In the genomic region with DNA sequence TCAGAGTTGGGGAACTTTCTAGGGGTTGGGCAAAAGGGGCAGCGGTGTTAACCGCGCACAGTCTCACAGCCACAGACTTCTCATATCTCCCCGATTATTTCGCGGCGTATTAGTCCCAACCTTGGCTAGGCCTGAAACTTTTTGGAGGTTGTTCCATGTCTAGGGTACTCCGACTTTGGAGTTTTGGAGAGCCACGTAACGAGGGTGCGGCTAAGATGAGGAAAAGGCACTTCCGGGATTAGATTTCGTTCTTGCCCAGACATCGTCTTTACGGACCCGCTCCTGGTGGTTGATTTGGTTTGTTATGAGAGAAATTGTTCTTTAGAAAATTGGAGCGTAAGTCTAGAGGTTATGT, we compare ENCODE assay signal across 8 cellular contexts. TPM values are rescaled to one million over a fixed set of nuclear protein-coding genes. Genes with fewer than 3 reads are reported as not detected.
DNase-seq lines count a peak whose midpoint lies in the region; ATAC-seq, FAIRE-seq and TF ChIP-seq lines count a peak whose summit lies in the region.

No MANE protein-coding gene starts in this region.

- CTCF ChIA-PET in Caco-2 (lab: Charles Lee): interaction anchor here (1.2 to 1.3 kb wide), 2 partner anchors 21 to 93 kb away, joined by 3 to 6 read pairs; no protein-coding TSS in a partner anchor

- H3K36me3 Mint-ChIP-seq in Caco-2 (ENCODE audit: insufficient read depth, unreplicated experiment) (peaks cover 22% of the 10 kb centered on the region), IgD-negative memory B cell (no peaks in the 10 kb centered on the region)
- H3K36me3 Mint-ChIP-seq in activated T-helper 17 cell treated with anti-CD3 and anti-CD28 coated beads, Interleukin-2, amount 50 U/mL, for 72 hours (ENCODE audit: low read depth): peaks cover 20% of the 10 kb centered on the region

- H3K27me3 Mint-ChIP-seq in Caco-2 (ENCODE audit: insufficient read depth, unreplicated experiment): no peaks in the 10 kb centered on the region
- no peaks in the 10 kb centered on the region for H3K27me3 Mint-ChIP-seq in IgD-negative memory B cell
- H3K27me3 Mint-ChIP-seq in activated T-helper 17 cell treated with anti-CD3 and anti-CD28 coated beads, Interleukin-2, amount 50 U/mL, for 72 hours: no peaks in the 10 kb centered on the region

- peak in 1 of 2 experiments; percentile 32 for DNase-seq in Caco-2
- peak; percentile 36 for DNase-seq in hepatic stellate cell (ENCODE audit: low spot score)
- DNase-seq in small intestine: peak; percentile 51
- no peak for DNase-seq in NCI-H2081 (lab: John Stamatoyannopoulos, UW)
- no peak for DNase-seq in NCI-H510A treated with DMSO at 0.1 percent for 48 hours (lab: John Stamatoyannopoulos, UW)
- DNase-seq in occipital lobe (lab: John Stamatoyannopoulos, UW): no peak

- peak overlapping the region; percentile 87 to 98 for H3K27ac ChIP-seq in small intestine (ENCODE audit: low read depth in 1 of 2, low read length in 1 of 2)

- no peak for ATAC-seq in activated T-helper 17 cell treated with anti-CD3 and anti-CD28 coated beads, Interleukin-2, amount 50 U/mL, for 72 hours (replicated peaks)

- H3K27ac Mint-ChIP-seq in Caco-2 (ENCODE audit: unreplicated experiment): peak overlapping the region; percentile 100
- peak overlapping the region; percentile 96 to 98 (median 96) for H3K27ac Mint-ChIP-seq in IgD-negative memory B cell
- H3K27ac Mint-ChIP-seq in activated T-helper 17 cell treated with anti-CD3 and anti-CD28 coated beads, Interleukin-2, amount 50 U/mL, for 72 hours: peak overlapping the region; percentile 97

- H3K4me1 ChIP-seq in Caco-2 (peaks cover 11% of the 10 kb centered on the region), small intestine (ENCODE audit: control insufficient read depth in 2 of 2, insufficient read depth in 1 of 2, low read depth in 1 of 2, low read length in 1 of 2) (peaks cover 3 to 15% of the 10 kb centered on the region in 2 donors)

- H3K4me3 ChIP-seq in Caco-2 (ENCODE audit: low read depth, low read length): peak overlapping the region; percentile 87
- H3K4me3 ChIP-seq in small intestine (ENCODE audit: low read depth in 1 of 2, low read length in 2 of 2): peak overlapping the region; percentile 88 to 89

- BruUV-seq in Caco-2 (replicated peaks; lab: Mats Ljungman, UMichigan): no TSS peak

- H3K36me3 ChIP-seq in Caco-2 (ENCODE audit: control insufficient read depth, insufficient read depth, low read length): no peaks in the 10 kb centered on the region
- no peaks in the 10 kb centered on the region for H3K36me3 ChIP-seq in small intestine (ENCODE audit: control insufficient read depth in 2 of 2, insufficient read depth in 2 of 2, low read length in 2 of 2)

- H3K27me3 ChIP-seq in Caco-2 (replicated peaks; ENCODE audit: control insufficient read depth, insufficient read depth, low read length) (no peaks in the 10 kb centered on the region), small intestine (ENCODE audit: control insufficient read depth in 2 of 2, insufficient read depth in 2 of 2, low read length in 2 of 2) (no peaks in the 10 kb centered on the region)

- WGBS in small intestine, 3 donors: 0 to 1% (median 0%) methylated on average over 17 of the region's 17 CpGs

- H3K9me3 Mint-ChIP-seq in Caco-2 (ENCODE audit: unreplicated experiment) (no peaks in the 10 kb centered on the region), IgD-negative memory B cell (no peaks in the 10 kb centered on the region)
- no peaks in the 10 kb centered on the region for H3K9me3 Mint-ChIP-seq in activated T-helper 17 cell treated with anti-CD3 and anti-CD28 coated beads, Interleukin-2, amount 50 U/mL, for 72 hours

- no peak for TF ChIP-seq CTCF in Caco-2 (IDR thresholded peaks at IDR 0.05; ENCODE audit: insufficient read depth in 1 of 2, low read depth in 1 of 2, low read length in 1 of 2, severe bottlenecking in 1 of 2, unreplicated experiment in 1 of 2)

- POLR2A ChIA-PET in Caco-2 (lab: Charles Lee): interaction anchor here (0.5 to 1.2 kb wide), 6 partner anchors 10 to 1065 kb away, joined by 4 to 18 read pairs (median 6); a partner anchor contains a TSS

- intact Hi-C loops in Caco-2 (cut with micrococcal nuclease; ENCODE audit: unreplicated experiment): loop anchor here (2.0 kb wide), 1 partner anchor 59 kb away; no protein-coding TSS in a partner anchor

- H3K9me3 ChIP-seq in Caco-2 (no peaks in the 10 kb centered on the region), small intestine (ENCODE audit: control insufficient read depth, low read depth) (no peaks in the 10 kb centered on the region)

- H3K4me3 Mint-ChIP-seq in Caco-2 (ENCODE audit: unreplicated experiment): peak overlapping the region; percentile 95
- peak overlapping the region; percentile 96 to 100 (median 98) for H3K4me3 Mint-ChIP-seq in IgD-negative memory B cell
- peak overlapping the region; percentile 98 for H3K4me3 Mint-ChIP-seq in activated T-helper 17 cell treated with anti-CD3 and anti-CD28 coated beads, Interleukin-2, amount 50 U/mL, for 72 hours

- H3K4me1 Mint-ChIP-seq in Caco-2 (ENCODE audit: low read depth, unreplicated experiment) (peaks cover 38% of the 10 kb centered on the region), IgD-negative memory B cell (peaks cover 37 to 55% (median 55%) of the 10 kb centered on the region in 3 donors)
- peaks cover 40% of the 10 kb centered on the region for H3K4me1 Mint-ChIP-seq in activated T-helper 17 cell treated with anti-CD3 and anti-CD28 coated beads, Interleukin-2, amount 50 U/mL, for 72 hours

- FAIRE-seq in small intestine (lab: Jason Lieb, UNC): no peak

RNA-seq across cellular contexts. Expression of a gene that starts 0.5 kb away (rescaled TPM):
- total RNA-seq in Caco-2 (2022): 95.4 and 104 TPM in 2 replicates
- polyA plus RNA-seq in IgD-negative memory B cell: 26.8 TPM
- 10 to 100 TPM; 65.7 to 89.0 TPM for total RNA-seq in activated T-helper 17 cell treated with anti-CD3 and anti-CD28 coated beads, Interleukin-2, amount 50 U/mL, for 72 hours
- polyA plus RNA-seq in small intestine: 10 to 100 TPM; 13.4 to 19.8 (median 14.9) TPM
- total RNA-seq in occipital lobe: 22.6 TPM

RNA-seq across cellular contexts. Expression of a gene that starts 1.1 kb away (rescaled TPM):
- 74.3 and 76.2 TPM in 2 replicates for total RNA-seq in Caco-2 (2022)
- polyA plus RNA-seq in IgD-negative memory B cell: 27.8 TPM
- total RNA-seq in activated T-helper 17 cell treated with anti-CD3 and anti-CD28 coated beads, Interleukin-2, amount 50 U/mL, for 72 hours: 10 to 100 TPM; 32.8 to 53.2 TPM
- polyA plus RNA-seq in small intestine: 10 to 100 TPM; 38.1 to 58.6 (median 43.3) TPM
- total RNA-seq in occipital lobe: 78.8 TPM

Comparison
In these comparisons a context has a peak if more than half of its experiments do, and no peak if none do; other contexts are left out.
1. DNase-seq: peak in hepatic stellate cell (single experiment) and small intestine (single experiment); none in NCI-H2081 (0 of 2), NCI-H510A treated with DMSO at 0.1 percent for 48 hours (single experiment) and occipital lobe (single experiment).
2. Peak in every context shown above with its lines, with median percentiles within 50 percentile points of each other: H3K27ac Mint-ChIP-seq and H3K4me3 Mint-ChIP-seq.